In genomic region chr7:17968791-17969715, GRCh38 we compare ENCODE assay signal across 28 cellular contexts. TPM values are rescaled to one million over a fixed set of nuclear protein-coding genes. Genes with fewer than 3 reads are reported as not detected.
DNase-seq lines count a peak whose midpoint lies in the region; ATAC-seq and TF ChIP-seq lines count a peak whose summit lies in the region.
"Had no signal": no experiment of that assay in that cellular context is flagged by ENCODE, and none has a peak within 500 bp of the region (broad histone marks: within the 10 kb centered on the region; RNA-seq: fewer than 3 reads in every experiment).

No MANE protein-coding gene starts in this region.

- TF ChIP-seq CTCF in choroid plexus epithelial cell (conservative IDR thresholded peaks at IDR 0.05; ENCODE audit: low read depth, low read length): no peak

- ATAC-seq in left colon (peak; percentile 24), GM18909 (IDR thresholded peaks at IDR 0.05; ENCODE audit: poor library complexity, unreplicated experiment) (no peak), GM21619 (IDR thresholded peaks at IDR 0.05; ENCODE audit: unreplicated experiment) (no peak)
- ATAC-seq: activated CD4-positive, alpha-beta T cell treated with anti-CD3 and anti-CD28 coated beads for 36 hours; activated CD8-positive, alpha-beta T cell treated with anti-CD3 and anti-CD28 coated beads for 36 hours; activated T-helper 17 cell treated with anti-CD3 and anti-CD28 coated beads, Interleukin-2, amount 50 U/mL, for 72 hours; right lobe of liver had no signal

- in situ Hi-C loops in KBM-7 (cut with MboI; ENCODE audit: low pct_unique_long_range_greater_than_20kb, low sequenced_read_pairs): no loop called here

- H3K4me3 ChIP-seq in choroid plexus epithelial cell (ENCODE audit: low read depth, low read length) (no peak overlapping the region), SJCRH30 (no peak overlapping the region)
- H3K4me3 ChIP-seq: MG63, right lobe of liver, tibial artery had no signal

- H3K4me1 ChIP-seq in SJCRH30: no peaks in the 10 kb centered on the region
- H3K4me1 ChIP-seq: right lobe of liver, tibial artery had no signal

- peak; percentile 36 for DNase-seq in KBM-7
- DNase-seq in choroid plexus epithelial cell (ENCODE audit: low read depth): peak; percentile 22
- DNase-seq in left colon: no peak
- DNase-seq in SJCRH30: no peak
- no peak for DNase-seq in DMS153 (lab: John Stamatoyannopoulos, UW)
- DNase-seq: activated CD4-positive, alpha-beta T cell treated with anti-CD3 and anti-CD28 coated beads for 36 hours; activated CD8-positive, alpha-beta T cell treated with anti-CD3 and anti-CD28 coated beads for 36 hours; DND-41; effector CD4-positive, alpha-beta T cell; MG63; NCI-H1105 treated with DMSO at 0.1 percent for 48 hours; NCI-H2029; NCI-H526 treated with DMSO at 0.1 percent for 48 hours; right lobe of liver; SHP77 treated with DMSO at 0.1 percent for 48 hours; stimulated activated CD4-positive, alpha-beta T cell treated with anti-CD3 and anti-CD28 coated beads, Interleukin-12 subunit alpha, Interleukin-12 subunit beta, amount 100 ng/mL, for 4 hours; stimulated activated CD4-positive, alpha-beta T cell treated with anti-CD3 and anti-CD28 coated beads, Interleukin-4, amount 100 ng/mL, for 1 hour; tibial artery had no signal

- no peak overlapping the region for H3K27ac ChIP-seq in SJCRH30
- H3K27ac ChIP-seq: neutrophil, right lobe of liver, tibial artery, VCaP had no signal

- H3K27me3 ChIP-seq in SJCRH30: no peaks in the 10 kb centered on the region
- H3K27me3 ChIP-seq: MG63, neutrophil, right lobe of liver, tibial artery had no signal

- no peaks in the 10 kb centered on the region for H3K9me3 ChIP-seq in SJCRH30 (replicated peaks)
- H3K9me3 ChIP-seq: MG63, neutrophil, right lobe of liver, tibial artery had no signal

- no peaks in the 10 kb centered on the region for H3K36me3 ChIP-seq in SJCRH30
- H3K36me3 ChIP-seq: MG63, neutrophil, right lobe of liver, tibial artery had no signal

- intact Hi-C loops in left colon (cut with DNase I, micrococcal nuclease): no loop called here

RNA-seq across cellular contexts. Expression of gene SNX13, which starts 28.8 kb away (rescaled TPM):
- 10 to 100 TPM; 63.2 to 63.8 TPM for total RNA-seq in left colon
- total RNA-seq in SJCRH30 (2014; rRNA removed; shearing (Covaris generic)): 29.9 and 37.1 TPM in 2 replicates

RNA-seq across cellular contexts. Expression of gene PRPS1L1, which starts 58.6 kb away (rescaled TPM):
- not detected for total RNA-seq in left colon
- total RNA-seq in SJCRH30 (2014; rRNA removed; shearing (Covaris generic)): not detected in 2 replicates
- total RNA-seq: activated CD4-positive, alpha-beta T cell treated with anti-CD3 and anti-CD28 coated beads for 36 hours; activated CD8-positive, alpha-beta T cell treated with anti-CD3 and anti-CD28 coated beads for 36 hours; activated T-helper 17 cell treated with anti-CD3 and anti-CD28 coated beads, Interleukin-2, amount 50 U/mL, for 72 hours; bronchial epithelial cell; liver; mesenteric fat pad; myocyte; posterior vena cava; right lobe of liver had no signal

Comparison
In these comparisons a context has a peak if more than half of its experiments do, and no peak if none do; other contexts are left out.
1. DNase-seq: peak in KBM-7 (single experiment) and choroid plexus epithelial cell (single experiment); none in left colon (0 of 2), SJCRH30 (0 of 2) and DMS153 (single experiment).